ENCODE assay signal across 27 cellular contexts in the genomic region with DNA sequence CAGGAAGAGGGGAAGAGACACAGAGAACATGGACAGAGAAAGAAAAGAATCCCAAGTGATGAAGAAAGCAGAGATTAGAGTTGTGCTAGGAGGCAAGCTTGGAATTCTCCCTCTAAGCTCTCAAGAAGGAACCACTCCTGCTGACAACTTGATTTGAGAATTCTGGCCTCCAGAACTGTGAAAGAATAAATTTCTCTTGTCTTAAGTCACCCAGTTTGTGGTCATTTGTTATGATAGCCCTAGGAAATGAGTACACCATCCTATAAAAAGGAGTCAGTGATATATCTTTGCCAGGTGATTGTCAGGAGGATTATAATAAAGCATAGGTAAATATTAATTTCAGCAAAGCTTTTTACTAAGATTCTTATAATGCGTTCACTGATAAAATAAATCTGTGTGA.
"Had no signal": no experiment of that assay in that cellular context is flagged by ENCODE, and none has a peak within 500 bp of the region (broad histone marks: within the 10 kb centered on the region; RNA-seq: fewer than 3 reads in every experiment).

No MANE protein-coding gene starts in this region.

- H3K79me2 ChIP-seq: hepatocyte, parathyroid adenoma had no signal

- H3K4me1 ChIP-seq: gastrocnemius medialis, heart left ventricle, left lung, neural progenitor cell, parathyroid adenoma, prostate gland, spleen, suprapubic skin, vagina had no signal

- H3K4me3 ChIP-seq: coronary artery, gastrocnemius medialis, heart left ventricle, hepatocyte, left lung, neural progenitor cell, prostate gland, sigmoid colon, skin epidermis, spleen, suprapubic skin, vagina had no signal

- H3K36me3 ChIP-seq: gastrocnemius medialis, heart left ventricle, left lung, neural progenitor cell, prostate gland, sigmoid colon, spleen, suprapubic skin, vagina had no signal

- H3K9me3 ChIP-seq: gastrocnemius medialis, prostate gland, sigmoid colon, spleen, suprapubic skin, vagina had no signal

- H3K36me3 Mint-ChIP-seq: naive thymus-derived CD4-positive, alpha-beta T cell; neural progenitor cell; stimulated activated naive B cell treated with anti-CD40 and anti-IgM and Interleukin-4, amounts not matched to agents 10 μg/mL and 1 μg/mL and 100 μg/mL, for 72 hours had no signal

- H3K4me3 Mint-ChIP-seq: mesothelial cell of epicardium; naive thymus-derived CD4-positive, alpha-beta T cell; nephron; neural progenitor cell; stimulated activated naive B cell treated with anti-CD40 and anti-IgM and Interleukin-4, amounts not matched to agents 10 μg/mL and 1 μg/mL and 100 μg/mL, for 72 hours; stimulated activated naive CD8-positive, alpha-beta T cell treated with anti-CD3 and anti-CD28 coated beads, Interleukin-15, amount 100 ng/mL, for 72 hours had no signal

- H3K4me1 Mint-ChIP-seq: naive thymus-derived CD4-positive, alpha-beta T cell; nephron; neural progenitor cell; stimulated activated naive B cell treated with anti-CD40 and anti-IgM and Interleukin-4, amounts not matched to agents 10 μg/mL and 1 μg/mL and 100 μg/mL, for 72 hours; stimulated activated naive CD8-positive, alpha-beta T cell treated with anti-CD3 and anti-CD28 coated beads, Interleukin-15, amount 100 ng/mL, for 72 hours had no signal

- H3K4me2 ChIP-seq: hepatocyte, neural progenitor cell had no signal

- H3K9me3 Mint-ChIP-seq: stimulated activated naive CD8-positive, alpha-beta T cell treated with anti-CD3 and anti-CD28 coated beads, Interleukin-15, amount 100 ng/mL, for 72 hours had no signal

- H3K27ac Mint-ChIP-seq: mesothelial cell of epicardium; naive thymus-derived CD4-positive, alpha-beta T cell; nephron; neural progenitor cell; stimulated activated naive B cell treated with anti-CD40 and anti-IgM and Interleukin-4, amounts not matched to agents 10 μg/mL and 1 μg/mL and 100 μg/mL, for 72 hours; stimulated activated naive CD8-positive, alpha-beta T cell treated with anti-CD3 and anti-CD28 coated beads, Interleukin-15, amount 100 ng/mL, for 72 hours had no signal

- FAIRE-seq: endothelial cell of umbilical vein, kidney had no signal

- H3K27me3 ChIP-seq: gastrocnemius medialis, heart left ventricle, hepatocyte, left lung, neural progenitor cell, sigmoid colon, spleen, suprapubic skin, vagina had no signal

- DNase-seq: dermis blood vessel endothelial cell; effector memory CD4-positive, alpha-beta T cell; foreskin fibroblast; gastrocnemius medialis; heart left ventricle; kidney; left cardiac atrium; left lung; mesenchymal stem cell; naive thymus-derived CD4-positive, alpha-beta T cell; right cardiac atrium; sigmoid colon; spleen; stimulated activated naive B cell treated with anti-CD40 and anti-IgM and Interleukin-4, amounts not matched to agents 10 μg/mL and 1 μg/mL and 100 μg/mL, for 72 hours; stimulated activated naive CD8-positive, alpha-beta T cell treated with anti-CD3 and anti-CD28 coated beads, Interleukin-15, amount 100 ng/mL, for 72 hours; trophoblast cell had no signal

- H2AFZ ChIP-seq: hepatocyte, neural progenitor cell, parathyroid adenoma had no signal

- ATAC-seq: gastrocnemius medialis; heart left ventricle; left cardiac atrium; left lung; naive thymus-derived CD4-positive, alpha-beta T cell; right cardiac atrium; stimulated activated naive B cell treated with anti-CD40 and anti-IgM and Interleukin-4, amounts not matched to agents 10 μg/mL and 1 μg/mL and 100 μg/mL, for 72 hours; stimulated activated naive CD8-positive, alpha-beta T cell treated with anti-CD3 and anti-CD28 coated beads, Interleukin-15, amount 100 ng/mL, for 72 hours had no signal

- H3K27ac ChIP-seq: coronary artery, gastrocnemius medialis, heart left ventricle, hepatocyte, left lung, neural progenitor cell, parathyroid adenoma, prostate gland, sigmoid colon, skin epidermis, spleen, suprapubic skin, vagina had no signal

- H3K27me3 Mint-ChIP-seq: stimulated activated naive B cell treated with anti-CD40 and anti-IgM and Interleukin-4, amounts not matched to agents 10 μg/mL and 1 μg/mL and 100 μg/mL, for 72 hours; stimulated activated naive CD8-positive, alpha-beta T cell treated with anti-CD3 and anti-CD28 coated beads, Interleukin-15, amount 100 ng/mL, for 72 hours had no signal

- H3K9ac ChIP-seq: neural progenitor cell, parathyroid adenoma had no signal
